1 cellular context compared by ENCODE assay signal in the genomic region with DNA sequence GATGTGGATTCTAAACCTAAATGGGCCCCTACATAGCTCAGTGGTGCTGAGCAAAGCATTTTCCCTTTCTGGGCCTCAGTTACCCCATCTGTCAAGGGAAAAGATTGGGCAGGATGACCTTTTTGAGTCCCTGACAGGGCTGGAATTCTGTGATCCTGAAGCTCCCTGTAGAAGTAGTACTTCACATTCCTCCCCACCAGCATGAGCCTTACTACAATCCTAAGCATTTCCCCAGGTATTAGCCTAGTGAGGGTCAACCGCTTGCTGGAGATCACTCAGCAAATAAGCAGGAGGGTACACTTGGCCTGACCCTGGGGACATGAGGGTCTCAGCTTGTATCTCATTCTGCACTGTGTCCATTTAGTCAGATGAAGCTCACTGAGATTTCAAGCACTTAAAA.
TF ChIP-seq lines count a peak whose summit lies in the region.

No MANE protein-coding gene starts in this region.

TF ChIP-seq in GM23338, 12 proteins besides CTCF, POLR2A, EP300 and RAD21:
- TF ChIP-seq STAT1 (IDR thresholded peaks at IDR 0.05; ENCODE audit: unreplicated experiment) (no peak), POLR2AphosphoS5 (IDR thresholded peaks at IDR 0.05; ENCODE audit: low read depth) (no peak), EZH2 (IDR thresholded peaks at IDR 0.05; ENCODE audit: low read depth, unreplicated experiment) (no peak)
